Comparison of ENCODE assay signal across 1 cellular context in the genomic region with DNA sequence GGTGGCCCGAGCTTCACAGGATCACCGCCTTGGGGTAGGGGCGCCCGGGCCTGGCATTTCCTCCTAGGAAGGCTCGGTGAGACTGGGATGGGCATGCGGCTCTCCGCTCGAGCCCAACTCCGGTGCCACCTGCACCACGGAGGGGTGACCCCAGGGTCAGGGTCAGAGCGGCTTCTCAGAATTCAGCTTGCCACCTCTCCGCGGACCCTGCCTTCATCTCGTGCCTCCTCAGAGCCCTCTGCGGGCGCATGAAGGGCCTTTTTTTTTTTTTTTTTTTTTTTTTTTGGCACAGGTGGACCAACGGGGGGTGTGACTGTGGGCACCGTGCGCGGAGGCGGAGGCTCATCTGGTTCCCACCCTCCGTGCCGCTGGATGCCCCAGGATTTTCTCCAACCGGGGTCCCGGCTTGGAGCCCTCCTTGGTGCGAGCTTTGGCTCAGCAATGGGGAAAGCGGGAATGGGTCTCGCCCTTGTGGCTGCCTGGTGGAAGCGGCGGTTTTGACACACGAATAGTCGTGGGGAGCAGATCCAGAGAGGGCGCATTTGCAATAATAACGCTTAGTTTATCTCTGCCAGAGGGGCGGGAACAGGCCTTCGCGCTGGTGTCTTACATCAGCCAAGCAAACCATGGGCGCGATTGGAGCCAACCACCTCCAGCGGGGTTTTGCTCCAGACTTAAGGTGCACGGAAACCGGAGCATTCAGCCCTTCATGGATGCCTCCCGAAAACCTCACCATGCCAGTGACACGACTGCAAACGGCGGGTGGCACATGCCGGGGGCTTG.
A peak's percentile ranks its signal among the peaks of the same experiment; 100 is the strongest.
TF ChIP-seq lines count a peak whose summit lies in the region.

No MANE protein-coding gene starts in this region.

TF ChIP-seq in K562, 482 proteins besides CTCF, POLR2A, EP300 and RAD21 (continued from another document and continues in another):
- TF ChIP-seq, protein P1, sequence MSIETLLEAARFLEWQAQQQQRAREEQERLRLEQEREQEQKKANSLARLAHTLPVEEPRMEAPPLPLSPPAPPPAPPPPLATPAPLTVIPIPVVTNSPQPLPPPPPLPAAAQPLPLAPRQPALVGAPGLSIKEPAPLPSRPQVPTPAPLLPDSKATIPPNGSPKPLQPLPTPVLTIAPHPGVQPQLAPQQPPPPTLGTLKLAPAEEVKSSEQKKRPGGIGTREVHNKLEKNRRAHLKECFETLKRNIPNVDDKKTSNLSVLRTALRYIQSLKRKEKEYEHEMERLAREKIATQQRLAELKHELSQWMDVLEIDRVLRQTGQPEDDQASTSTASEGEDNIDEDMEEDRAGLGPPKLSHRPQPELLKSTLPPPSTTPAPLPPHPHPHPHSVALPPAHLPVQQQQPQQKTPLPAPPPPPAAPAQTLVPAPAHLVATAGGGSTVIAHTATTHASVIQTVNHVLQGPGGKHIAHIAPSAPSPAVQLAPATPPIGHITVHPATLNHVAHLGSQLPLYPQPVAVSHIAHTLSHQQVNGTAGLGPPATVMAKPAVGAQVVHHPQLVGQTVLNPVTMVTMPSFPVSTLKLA (conservative IDR thresholded peaks at IDR 0.05), result peak in 1 of 2 experiments; percentile 46; a peak in 2 of 4 replicates
- TF ChIP-seq, protein P2, sequence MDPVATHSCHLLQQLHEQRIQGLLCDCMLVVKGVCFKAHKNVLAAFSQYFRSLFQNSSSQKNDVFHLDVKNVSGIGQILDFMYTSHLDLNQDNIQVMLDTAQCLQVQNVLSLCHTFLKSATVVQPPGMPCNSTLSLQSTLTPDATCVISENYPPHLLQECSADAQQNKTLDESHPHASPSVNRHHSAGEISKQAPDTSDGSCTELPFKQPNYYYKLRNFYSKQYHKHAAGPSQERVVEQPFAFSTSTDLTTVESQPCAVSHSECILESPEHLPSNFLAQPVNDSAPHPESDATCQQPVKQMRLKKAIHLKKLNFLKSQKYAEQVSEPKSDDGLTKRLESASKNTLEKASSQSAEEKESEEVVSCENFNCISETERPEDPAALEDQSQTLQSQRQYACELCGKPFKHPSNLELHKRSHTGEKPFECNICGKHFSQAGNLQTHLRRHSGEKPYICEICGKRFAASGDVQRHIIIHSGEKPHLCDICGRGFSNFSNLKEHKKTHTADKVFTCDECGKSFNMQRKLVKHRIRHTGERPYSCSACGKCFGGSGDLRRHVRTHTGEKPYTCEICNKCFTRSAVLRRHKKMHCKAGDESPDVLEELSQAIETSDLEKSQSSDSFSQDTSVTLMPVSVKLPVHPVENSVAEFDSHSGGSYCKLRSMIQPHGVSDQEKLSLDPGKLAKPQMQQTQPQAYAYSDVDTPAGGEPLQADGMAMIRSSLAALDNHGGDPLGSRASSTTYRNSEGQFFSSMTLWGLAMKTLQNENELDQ (CRISPR knock-in tag; IDR thresholded peaks at IDR 0.05; ENCODE audit: borderline replicate concordance), result no peak
- TF ChIP-seq, protein P3, sequence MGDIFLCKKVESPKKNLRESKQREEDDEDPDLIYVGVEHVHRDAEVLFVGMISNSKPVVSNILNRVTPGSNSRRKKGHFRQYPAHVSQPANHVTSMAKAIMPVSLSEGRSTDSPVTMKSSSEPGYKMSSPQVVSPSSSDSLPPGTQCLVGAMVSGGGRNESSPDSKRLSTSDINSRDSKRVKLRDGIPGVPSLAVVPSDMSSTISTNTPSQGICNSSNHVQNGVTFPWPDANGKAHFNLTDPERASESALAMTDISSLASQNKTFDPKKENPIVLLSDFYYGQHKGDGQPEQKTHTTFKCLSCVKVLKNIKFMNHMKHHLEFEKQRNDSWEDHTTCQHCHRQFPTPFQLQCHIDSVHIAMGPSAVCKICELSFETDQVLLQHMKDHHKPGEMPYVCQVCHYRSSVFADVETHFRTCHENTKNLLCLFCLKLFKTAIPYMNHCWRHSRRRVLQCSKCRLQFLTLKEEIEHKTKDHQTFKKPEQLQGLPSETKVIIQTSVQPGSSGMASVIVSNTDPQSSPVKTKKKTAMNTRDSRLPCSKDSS (IDR thresholded peaks at IDR 0.05; ENCODE audit: low read depth, partially characterized antibody), result no peak
- TF ChIP-seq, protein P4, sequence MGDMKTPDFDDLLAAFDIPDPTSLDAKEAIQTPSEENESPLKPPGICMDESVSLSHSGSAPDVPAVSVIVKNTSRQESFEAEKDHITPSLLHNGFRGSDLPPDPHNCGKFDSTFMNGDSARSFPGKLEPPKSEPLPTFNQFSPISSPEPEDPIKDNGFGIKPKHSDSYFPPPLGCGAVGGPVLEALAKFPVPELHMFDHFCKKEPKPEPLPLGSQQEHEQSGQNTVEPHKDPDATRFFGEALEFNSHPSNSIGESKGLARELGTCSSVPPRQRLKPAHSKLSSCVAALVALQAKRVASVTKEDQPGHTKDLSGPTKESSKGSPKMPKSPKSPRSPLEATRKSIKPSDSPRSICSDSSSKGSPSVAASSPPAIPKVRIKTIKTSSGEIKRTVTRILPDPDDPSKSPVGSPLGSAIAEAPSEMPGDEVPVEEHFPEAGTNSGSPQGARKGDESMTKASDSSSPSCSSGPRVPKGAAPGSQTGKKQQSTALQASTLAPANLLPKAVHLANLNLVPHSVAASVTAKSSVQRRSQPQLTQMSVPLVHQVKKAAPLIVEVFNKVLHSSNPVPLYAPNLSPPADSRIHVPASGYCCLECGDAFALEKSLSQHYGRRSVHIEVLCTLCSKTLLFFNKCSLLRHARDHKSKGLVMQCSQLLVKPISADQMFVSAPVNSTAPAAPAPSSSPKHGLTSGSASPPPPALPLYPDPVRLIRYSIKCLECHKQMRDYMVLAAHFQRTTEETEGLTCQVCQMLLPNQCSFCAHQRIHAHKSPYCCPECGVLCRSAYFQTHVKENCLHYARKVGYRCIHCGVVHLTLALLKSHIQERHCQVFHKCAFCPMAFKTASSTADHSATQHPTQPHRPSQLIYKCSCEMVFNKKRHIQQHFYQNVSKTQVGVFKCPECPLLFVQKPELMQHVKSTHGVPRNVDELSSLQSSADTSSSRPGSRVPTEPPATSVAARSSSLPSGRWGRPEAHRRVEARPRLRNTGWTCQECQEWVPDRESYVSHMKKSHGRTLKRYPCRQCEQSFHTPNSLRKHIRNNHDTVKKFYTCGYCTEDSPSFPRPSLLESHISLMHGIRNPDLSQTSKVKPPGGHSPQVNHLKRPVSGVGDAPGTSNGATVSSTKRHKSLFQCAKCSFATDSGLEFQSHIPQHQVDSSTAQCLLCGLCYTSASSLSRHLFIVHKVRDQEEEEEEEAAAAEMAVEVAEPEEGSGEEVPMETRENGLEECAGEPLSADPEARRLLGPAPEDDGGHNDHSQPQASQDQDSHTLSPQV (IDR thresholded peaks at IDR 0.05), result peak; percentile 95
- TF ChIP-seq, protein P5, sequence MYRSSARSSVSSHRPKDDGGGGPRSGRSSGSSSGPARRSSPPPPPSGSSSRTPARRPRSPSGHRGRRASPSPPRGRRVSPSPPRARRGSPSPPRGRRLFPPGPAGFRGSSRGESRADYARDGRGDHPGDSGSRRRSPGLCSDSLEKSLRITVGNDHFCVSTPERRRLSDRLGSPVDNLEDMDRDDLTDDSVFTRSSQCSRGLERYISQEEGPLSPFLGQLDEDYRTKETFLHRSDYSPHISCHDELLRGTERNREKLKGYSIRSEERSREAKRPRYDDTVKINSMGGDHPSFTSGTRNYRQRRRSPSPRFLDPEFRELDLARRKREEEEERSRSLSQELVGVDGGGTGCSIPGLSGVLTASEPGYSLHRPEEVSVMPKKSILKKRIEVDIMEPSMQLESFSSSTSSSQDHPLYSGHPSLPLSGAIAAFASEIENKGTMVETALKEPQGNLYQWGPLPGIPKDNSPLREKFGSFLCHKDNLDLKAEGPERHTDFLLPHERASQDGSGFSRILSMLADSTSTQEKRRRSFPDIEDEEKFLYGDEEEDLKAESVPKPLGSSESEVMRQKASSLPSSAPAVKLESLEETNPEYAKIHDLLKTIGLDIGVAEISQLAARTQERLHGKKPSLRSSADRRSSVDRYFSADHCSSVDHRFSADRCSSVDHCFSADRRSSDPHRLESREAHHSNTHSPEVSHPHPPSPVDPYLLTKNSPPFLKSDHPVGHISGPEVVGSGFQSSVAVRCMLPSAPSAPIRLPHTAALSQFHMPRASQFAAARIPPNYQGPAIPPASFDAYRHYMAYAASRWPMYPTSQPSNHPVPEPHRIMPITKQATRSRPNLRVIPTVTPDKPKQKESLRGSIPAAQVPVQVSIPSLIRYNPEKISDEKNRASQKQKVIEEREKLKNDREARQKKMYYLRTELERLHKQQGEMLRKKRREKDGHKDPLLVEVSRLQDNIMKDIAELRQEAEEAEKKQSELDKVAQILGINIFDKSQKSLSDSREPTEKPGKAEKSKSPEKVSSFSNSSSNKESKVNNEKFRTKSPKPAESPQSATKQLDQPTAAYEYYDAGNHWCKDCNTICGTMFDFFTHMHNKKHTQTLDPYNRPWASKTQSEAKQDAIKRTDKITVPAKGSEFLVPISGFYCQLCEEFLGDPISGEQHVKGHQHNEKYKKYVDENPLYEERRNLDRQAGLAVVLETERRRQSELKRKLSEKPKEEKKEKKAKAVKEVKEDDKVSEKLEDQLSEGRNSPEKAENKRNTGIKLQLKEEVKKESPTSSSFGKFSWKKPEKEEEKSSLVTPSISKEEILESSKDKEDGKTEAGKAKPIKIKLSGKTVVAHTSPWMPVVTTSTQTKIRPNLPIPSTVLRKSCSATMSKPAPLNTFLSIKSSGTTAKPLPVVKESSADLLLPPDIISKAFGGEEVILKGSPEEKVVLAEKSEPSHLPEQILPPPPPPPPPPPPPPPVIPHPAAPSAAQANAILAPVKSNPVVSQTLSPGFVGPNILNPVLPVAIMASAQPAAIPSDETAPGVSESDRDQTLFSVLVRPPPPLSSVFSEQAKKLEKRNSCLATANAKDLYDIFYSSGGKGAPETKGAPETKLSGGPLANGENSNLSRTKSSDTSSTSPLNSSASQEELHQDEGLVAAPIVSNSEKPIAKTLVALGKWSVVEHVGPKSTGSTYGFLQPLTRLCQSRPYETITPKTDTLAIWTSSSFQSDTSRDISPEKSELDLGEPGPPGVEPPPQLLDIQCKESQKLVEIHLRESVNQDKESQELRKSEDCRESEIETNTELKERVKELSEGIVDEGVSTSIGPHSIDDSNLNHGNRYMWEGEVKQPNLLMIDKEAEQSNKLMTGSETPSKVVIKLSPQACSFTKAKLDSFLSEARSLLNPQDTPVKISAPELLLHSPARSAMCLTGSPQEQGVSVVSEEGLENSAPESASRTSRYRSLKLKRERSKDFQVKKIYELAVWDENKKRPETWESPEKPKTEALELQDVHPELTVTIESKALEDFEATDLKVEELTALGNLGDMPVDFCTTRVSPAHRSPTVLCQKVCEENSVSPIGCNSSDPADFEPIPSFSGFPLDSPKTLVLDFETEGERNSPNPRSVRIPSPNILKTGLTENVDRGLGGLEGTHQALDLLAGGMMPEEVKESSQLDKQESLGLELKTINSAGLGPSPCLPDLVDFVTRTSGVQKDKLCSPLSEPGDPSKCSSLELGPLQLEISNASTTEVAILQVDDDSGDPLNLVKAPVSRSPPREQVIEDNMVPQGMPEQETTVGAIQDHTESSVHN (IDR thresholded peaks at IDR 0.05; ENCODE audit: borderline replicate concordance in 1 of 2, low read depth in 1 of 2), result no peak
- no peak for TF ChIP-seq TEAD2 (tag; IDR thresholded peaks at IDR 0.05)
- TF ChIP-seq PURB (CRISPR knock-in tag; IDR thresholded peaks at IDR 0.05; ENCODE audit: low read depth), result no peak
- TF ChIP-seq KLF6 (CRISPR knock-in tag; IDR thresholded peaks at IDR 0.05; ENCODE audit: borderline replicate concordance), result peak; percentile 75; the same call in 1 of the 2 replicates
- peak; percentile 14; the same call in 1 of the 2 replicates for TF ChIP-seq HCFC1 (IDR thresholded peaks at IDR 0.05; ENCODE audit: low read depth, low read length)
- TF ChIP-seq TBL1XR1 (IDR thresholded peaks at IDR 0.05; ENCODE audit: low read length in 2 of 2), result peak in 1 of 2 experiments; percentile 64; a peak in 2 of 4 replicates
- TF ChIP-seq, protein P6, sequence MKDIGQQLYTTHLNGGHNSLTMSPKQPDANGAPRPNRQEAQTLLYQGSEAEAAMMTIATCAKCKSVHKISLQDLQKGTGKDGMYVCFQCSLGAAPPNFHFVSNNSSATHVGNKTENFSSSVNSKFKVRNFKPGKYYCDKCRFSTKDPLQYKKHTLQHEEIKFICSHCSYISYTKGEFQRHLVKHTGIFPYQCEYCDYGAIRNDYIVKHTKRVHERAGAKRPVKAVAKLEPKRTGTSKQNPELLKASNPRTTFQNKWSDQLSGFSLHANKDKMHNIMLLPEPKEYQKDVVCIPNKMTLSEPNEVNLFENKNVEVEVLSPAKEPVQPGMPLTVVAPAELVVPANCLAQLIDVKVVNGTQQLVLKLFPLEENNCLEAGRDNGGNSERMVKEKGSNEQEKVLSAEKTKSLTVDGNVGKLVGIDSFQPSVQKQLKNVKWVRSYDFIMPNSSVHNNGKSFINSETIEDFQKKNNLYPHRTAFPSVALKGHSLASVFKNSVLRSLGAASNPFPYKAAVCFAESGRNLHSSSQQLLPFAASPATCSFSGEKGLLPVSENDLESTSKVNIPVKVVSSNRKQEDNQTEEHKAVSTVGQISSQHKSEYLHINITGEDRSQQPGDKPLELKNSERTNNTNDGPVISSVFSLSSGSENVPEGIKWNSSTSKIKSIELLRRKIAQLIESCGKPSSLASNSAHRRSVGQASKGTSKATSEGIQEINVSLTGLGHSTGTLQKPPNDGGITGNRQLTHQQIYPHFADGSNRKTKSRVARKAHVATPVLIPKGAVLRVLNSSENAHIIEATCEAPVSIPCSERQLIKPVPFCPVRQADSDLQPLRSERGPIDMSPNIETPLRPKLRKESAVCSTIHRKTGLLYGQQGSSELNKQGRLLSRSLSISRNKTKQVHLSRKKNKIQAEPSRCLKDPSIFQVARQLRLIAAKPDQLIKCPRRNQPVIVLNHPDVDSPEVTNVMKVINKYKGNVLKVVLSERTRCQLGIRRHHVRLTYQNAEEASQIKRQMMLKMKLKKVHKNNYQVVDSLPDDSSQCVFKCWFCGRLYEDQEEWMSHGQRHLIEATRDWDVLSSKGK (CRISPR knock-in tag; IDR thresholded peaks at IDR 0.05), result no peak
- TF ChIP-seq PYGO2 (tag; IDR thresholded peaks at IDR 0.05), result no peak
- no peak for TF ChIP-seq GTF2A2 (tag; IDR thresholded peaks at IDR 0.05)
- no peak for TF ChIP-seq ZNF695 (CRISPR knock-in tag; IDR thresholded peaks at IDR 0.05)
- TF ChIP-seq ZNF174 (CRISPR knock-in tag; IDR thresholded peaks at IDR 0.05), result no peak
- TF ChIP-seq EP400 (IDR thresholded peaks at IDR 0.05), result peak; percentile 94
- peak; percentile 65; the same call in 1 of the 2 replicates for TF ChIP-seq JUND (IDR thresholded peaks at IDR 0.05; ENCODE audit: borderline replicate concordance, low read depth, low read length)
- TF ChIP-seq JUND (tag; IDR thresholded peaks at IDR 0.05; ENCODE audit: borderline replicate concordance, low read depth, low read length), result peak; percentile 59; the same call in 1 of the 3 replicates
- TF ChIP-seq, protein P7, sequence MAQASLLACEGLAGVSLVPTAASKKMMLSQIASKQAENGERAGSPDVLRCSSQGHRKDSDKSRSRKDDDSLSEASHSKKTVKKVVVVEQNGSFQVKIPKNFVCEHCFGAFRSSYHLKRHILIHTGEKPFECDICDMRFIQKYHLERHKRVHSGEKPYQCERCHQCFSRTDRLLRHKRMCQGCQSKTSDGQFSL (CRISPR knock-in tag; IDR thresholded peaks at IDR 0.05), result no peak; the same call in 1 of the 2 replicates
- TF ChIP-seq, protein P7 (tag; IDR thresholded peaks at IDR 0.05), result 0 out of 4 replicates have a peak, but pooled peaks of 1 of the 2 experiments have one; percentile 2
- TF ChIP-seq ESRRA (IDR thresholded peaks at IDR 0.05; ENCODE audit: borderline replicate concordance, low read depth), result peak; percentile 14; the same call in 1 of the 2 replicates
- peak; percentile 55; the same call in 1 of the 2 replicates for TF ChIP-seq MECOM (CRISPR knock-in tag; IDR thresholded peaks at IDR 0.05)
- no peak for TF ChIP-seq TCFL5 (CRISPR knock-in tag; conservative IDR thresholded peaks at IDR 0.05)
- TF ChIP-seq ZNF274 (IDR thresholded peaks at IDR 0.05; ENCODE audit: borderline replicate concordance, low read depth, low read length), result no peak
- TF ChIP-seq FOXK1 (CRISPR knock-in tag; IDR thresholded peaks at IDR 0.05; ENCODE audit: borderline replicate concordance), result 0 out of 2 replicates have a peak, but pooled peaks have one; percentile 36
- peak; percentile 37 for TF ChIP-seq ARID1B (IDR thresholded peaks at IDR 0.05)
- no peak; the same call in 1 of the 2 replicates for TF ChIP-seq MAFK (IDR thresholded peaks at IDR 0.05; ENCODE audit: low read length)
- TF ChIP-seq MIER1 (IDR thresholded peaks at IDR 0.05; ENCODE audit: low read depth), result no peak
